18 cellular contexts compared by ENCODE assay signal in genomic region chr17:74128456-74128855, GRCh38.
DNase-seq lines count a peak whose midpoint lies in the region; ATAC-seq, FAIRE-seq and TF ChIP-seq lines count a peak whose summit lies in the region.
"Had no signal": no experiment of that assay in that cellular context is flagged by ENCODE, and none has a peak within 500 bp of the region (broad histone marks: within the 10 kb centered on the region; RNA-seq: fewer than 3 reads in every experiment).

No MANE protein-coding gene starts in this region.

- TF ChIP-seq CTCF in RWPE2 (IDR thresholded peaks at IDR 0.05; ENCODE audit: poor library complexity, severe bottlenecking) (no peak), kidney (IDR thresholded peaks at IDR 0.05; ENCODE audit: borderline replicate concordance, extremely low read depth, insufficient read depth) (no peak), upper lobe of right lung (IDR thresholded peaks at IDR 0.05) (no peak)

- no peak overlapping the region for H3K9ac ChIP-seq in kidney (ENCODE audit: low read length in 2 of 2)
- H3K9ac ChIP-seq: BLaER1 had no signal

- intact Hi-C loops in kidney (cut with DNase I): no loop called here
- intact Hi-C loops in upper lobe of right lung (cut with DNase I): no loop called here

- CTCF ChIA-PET in activated naive CD4-positive, alpha-beta T cell treated with anti-CD3 and anti-CD28 coated beads, Interleukin-2, amount 10 ng/mL, durations not matched to agents 7 days and 5 days (lab: Charles Lee): no interaction called here

- no peak for FAIRE-seq in kidney (lab: Jason Lieb, UNC)
- FAIRE-seq: GM12892 had no signal

- H3K4me3 Mint-ChIP-seq in activated naive CD4-positive, alpha-beta T cell treated with anti-CD3 and anti-CD28 coated beads, Interleukin-2, amount 50 U/mL, for 24 hours: no peak overlapping the region
- no peak overlapping the region for H3K4me3 Mint-ChIP-seq in activated naive CD4-positive, alpha-beta T cell treated with anti-CD3 and anti-CD28 coated beads, Interleukin-2, amount 10 ng/mL, durations not matched to agents 7 days and 5 days
- H3K4me3 Mint-ChIP-seq: CD8-positive, alpha-beta memory T cell had no signal

- no peaks in the 10 kb centered on the region for H3K36me3 ChIP-seq in RWPE2 (ENCODE audit: low read depth)
- no peaks in the 10 kb centered on the region for H3K36me3 ChIP-seq in kidney (ENCODE audit: control insufficient read depth in 1 of 2, insufficient read depth in 2 of 2, low read length in 2 of 2)
- no peaks in the 10 kb centered on the region for H3K36me3 ChIP-seq in upper lobe of right lung
- H3K36me3 ChIP-seq: BLaER1 had no signal

- ATAC-seq in RWPE2 (ENCODE audit: low read depth) (no peak), upper lobe of right lung (no peak), HG03045 (IDR thresholded peaks at IDR 0.05; ENCODE audit: unreplicated experiment) (no peak)

- H3K9me3 Mint-ChIP-seq in activated naive CD4-positive, alpha-beta T cell treated with anti-CD3 and anti-CD28 coated beads, Interleukin-2, amount 50 U/mL, for 24 hours: no peaks in the 10 kb centered on the region
- no peaks in the 10 kb centered on the region for H3K9me3 Mint-ChIP-seq in activated naive CD4-positive, alpha-beta T cell treated with anti-CD3 and anti-CD28 coated beads, Interleukin-2, amount 10 ng/mL, durations not matched to agents 7 days and 5 days

- H3K4me1 ChIP-seq in RWPE2 (ENCODE audit: insufficient read depth, poor library complexity, severe bottlenecking) (no peaks in the 10 kb centered on the region), kidney (ENCODE audit: control insufficient read depth in 1 of 2, insufficient read depth in 1 of 2, low read depth in 1 of 2, low read length in 2 of 2) (no peaks in the 10 kb centered on the region), upper lobe of right lung (no peaks in the 10 kb centered on the region)
- H3K4me1 ChIP-seq: Caco-2 had no signal

- H3K27me3 ChIP-seq in RWPE2 (ENCODE audit: insufficient read depth, poor library complexity, severe bottlenecking) (peaks cover 34% of the 10 kb centered on the region), upper lobe of right lung (peaks cover 11% of the 10 kb centered on the region)
- H3K27me3 ChIP-seq: BLaER1 had no signal

- H3K36me3 Mint-ChIP-seq in activated naive CD4-positive, alpha-beta T cell treated with anti-CD3 and anti-CD28 coated beads, Interleukin-2, amount 50 U/mL, for 24 hours: no peaks in the 10 kb centered on the region
- no peaks in the 10 kb centered on the region for H3K36me3 Mint-ChIP-seq in activated naive CD4-positive, alpha-beta T cell treated with anti-CD3 and anti-CD28 coated beads, Interleukin-2, amount 10 ng/mL, durations not matched to agents 7 days and 5 days

- peaks cover 17% of the 10 kb centered on the region for H3K27me3 Mint-ChIP-seq in activated naive CD4-positive, alpha-beta T cell treated with anti-CD3 and anti-CD28 coated beads, Interleukin-2, amount 50 U/mL, for 24 hours
- peaks cover 43% of the 10 kb centered on the region for H3K27me3 Mint-ChIP-seq in activated naive CD4-positive, alpha-beta T cell treated with anti-CD3 and anti-CD28 coated beads, Interleukin-2, amount 10 ng/mL, durations not matched to agents 7 days and 5 days

- H3K4me3 ChIP-seq in RWPE2 (ENCODE audit: severe bottlenecking): no peak overlapping the region
- no peak overlapping the region for H3K4me3 ChIP-seq in kidney (ENCODE audit: low read length in 2 of 2)
- no peak overlapping the region for H3K4me3 ChIP-seq in upper lobe of right lung
- H3K4me3 ChIP-seq: BLaER1 had no signal

- H3K9me3 ChIP-seq in RWPE2 (ENCODE audit: severe bottlenecking): no peaks in the 10 kb centered on the region
- no peaks in the 10 kb centered on the region for H3K9me3 ChIP-seq in kidney (ENCODE audit: control insufficient read depth in 1 of 2, low read length in 2 of 2)
- no peaks in the 10 kb centered on the region for H3K9me3 ChIP-seq in upper lobe of right lung
- H3K9me3 ChIP-seq: BLaER1 had no signal

- DNase-seq in activated naive CD4-positive, alpha-beta T cell treated with anti-CD3 and anti-CD28 coated beads, Interleukin-2, amount 10 ng/mL, durations not matched to agents 7 days and 5 days: no peak
- DNase-seq in RWPE2 (ENCODE audit: low spot score): peak; percentile 33
- peak; percentile 29 for DNase-seq in kidney
- peak; percentile 19 for DNase-seq in upper lobe of right lung
- DNase-seq in medulla oblongata (ENCODE audit: extremely low spot score): no peak
- no peak for DNase-seq in NCI-H1436 treated with DMSO at 0.1 percent for 48 hours (lab: John Stamatoyannopoulos, UW)
- DNase-seq: 8988T; AML-193; CD8-positive, alpha-beta memory T cell; DND-41; GDM1; GOT3; HCEC 1CT had no signal

- peak overlapping the region; percentile 67 for H3K27ac Mint-ChIP-seq in activated naive CD4-positive, alpha-beta T cell treated with anti-CD3 and anti-CD28 coated beads, Interleukin-2, amount 50 U/mL, for 24 hours
- H3K27ac Mint-ChIP-seq in activated naive CD4-positive, alpha-beta T cell treated with anti-CD3 and anti-CD28 coated beads, Interleukin-2, amount 10 ng/mL, durations not matched to agents 7 days and 5 days: no peak overlapping the region
- H3K27ac Mint-ChIP-seq: CD8-positive, alpha-beta memory T cell had no signal

- H3K27ac ChIP-seq in RWPE2 (ENCODE audit: poor library complexity, severe bottlenecking) (no peak overlapping the region), kidney (ENCODE audit: low read depth in 2 of 2, low read length in 2 of 2) (no peak overlapping the region), upper lobe of right lung (no peak overlapping the region)
- H3K27ac ChIP-seq: BLaER1 had no signal

- H3K4me1 Mint-ChIP-seq in activated naive CD4-positive, alpha-beta T cell treated with anti-CD3 and anti-CD28 coated beads, Interleukin-2, amount 50 U/mL, for 24 hours: no peaks in the 10 kb centered on the region
- H3K4me1 Mint-ChIP-seq in activated naive CD4-positive, alpha-beta T cell treated with anti-CD3 and anti-CD28 coated beads, Interleukin-2, amount 10 ng/mL, durations not matched to agents 7 days and 5 days: no peaks in the 10 kb centered on the region
- H3K4me1 Mint-ChIP-seq: CD8-positive, alpha-beta memory T cell had no signal

Comparison
In these comparisons a context has a peak if more than half of its experiments do, and no peak if none do; other contexts are left out.
1. DNase-seq: peak in RWPE2 (single experiment), kidney (single experiment) and upper lobe of right lung (single experiment); none in activated naive CD4-positive, alpha-beta T cell treated with anti-CD3 and anti-CD28 coated beads, Interleukin-2, amount 10 ng/mL, durations not matched to agents 7 days and 5 days (single experiment), medulla oblongata (single experiment) and NCI-H1436 treated with DMSO at 0.1 percent for 48 hours (single experiment).